In genomic region chr12:43551971-43552559, GRCh38 we compare ENCODE assay signal across 11 cellular contexts. TPM values are rescaled to one million over a fixed set of nuclear protein-coding genes. Genes with fewer than 3 reads are reported as not detected.
DNase-seq lines count a peak whose midpoint lies in the region; FAIRE-seq and TF ChIP-seq lines count a peak whose summit lies in the region.
"Had no signal": no experiment of that assay in that cellular context is flagged by ENCODE, and none has a peak within 500 bp of the region (broad histone marks: within the 10 kb centered on the region; RNA-seq: fewer than 3 reads in every experiment).

ADAMTS20 (minus strand) TSS chr12:43552203; CDS start chr12:43551921, 282 bp downstream.

- H3K4me1 ChIP-seq in ES-I3 (ENCODE audit: insufficient read depth, low read length) (no peaks in the 10 kb centered on the region; the same call in 1 of the 2 replicates), parathyroid adenoma (no peaks in the 10 kb centered on the region)
- H3K4me1 ChIP-seq in CD4-positive, alpha-beta memory T cell (ENCODE audit: insufficient read depth, low read length), result no peaks in the 10 kb centered on the region

- peaks cover 0 to 1% of the 10 kb centered on the region in 2 donors for H3K36me3 Mint-ChIP-seq in CD4-positive, alpha-beta memory T cell

- no peak for FAIRE-seq in GM12891 (lab: Jason Lieb, UNC)
- FAIRE-seq: G401.6 had no signal

- H3K4me3 ChIP-seq in parathyroid adenoma (ENCODE audit: low read depth, low read length), result peak within 1 kb of the TSS; percentile 37
- H3K4me3 ChIP-seq in CD4-positive, alpha-beta memory T cell (ENCODE audit: low read length in 2 of 2), result no peak within 1 kb of the TSS

- CTCF ChIA-PET in CD4-positive, alpha-beta memory T cell (lab: Charles Lee; ENCODE audit: partially characterized antibody), result no interaction called here

- no peak within 1 kb of the TSS for H3K27ac Mint-ChIP-seq in CD4-positive, alpha-beta memory T cell

- peak within 1 kb of the TSS; percentile 79 for H3K9ac ChIP-seq in ES-I3 (ENCODE audit: low read depth, low read length)
- H3K9ac ChIP-seq in parathyroid adenoma, result no peak within 1 kb of the TSS

- no peaks in the 10 kb centered on the region for H3K27me3 ChIP-seq in parathyroid adenoma (ENCODE audit: control insufficient read depth, insufficient read depth, low read length)
- H3K27me3 ChIP-seq in CD4-positive, alpha-beta memory T cell (ENCODE audit: insufficient read depth, low read length), result no peaks in the 10 kb centered on the region

- intact Hi-C loops in CD4-positive, alpha-beta memory T cell (cut with micrococcal nuclease), result no loop called here

- H3K4me3 Mint-ChIP-seq in CD4-positive, alpha-beta memory T cell, result peak within 1 kb of the TSS in 1 of 8 donors; percentile 26

- no peaks in the 10 kb centered on the region; the same call in 1 of the 2 replicates for H3K9me3 ChIP-seq in ES-I3 (ENCODE audit: control insufficient read depth, insufficient read depth, low read length)
- H3K9me3 ChIP-seq in parathyroid adenoma (ENCODE audit: control insufficient read depth, low read length), result no peaks in the 10 kb centered on the region
- no peaks in the 10 kb centered on the region for H3K9me3 ChIP-seq in CD4-positive, alpha-beta memory T cell (ENCODE audit: control insufficient read depth in 1 of 2, low read length in 2 of 2)

- H2AFZ ChIP-seq in parathyroid adenoma, result peak within 1 kb of the TSS; percentile 44

- H3K9me3 Mint-ChIP-seq in CD4-positive, alpha-beta memory T cell, result peaks cover 0 to 46% (median 25%) of the 10 kb centered on the region in 8 donors

- no peaks in the 10 kb centered on the region for H3K79me2 ChIP-seq in parathyroid adenoma

- H3K27me3 Mint-ChIP-seq in CD4-positive, alpha-beta memory T cell, result peaks cover 7 to 18% of the 10 kb centered on the region in 2 donors

- POLR2A ChIA-PET in CD4-positive, alpha-beta memory T cell (lab: Charles Lee; ENCODE audit: partially characterized antibody), result no interaction called here

- peaks cover 0 to 2% (median 0%) of the 10 kb centered on the region in 4 donors for H3K4me1 Mint-ChIP-seq in CD4-positive, alpha-beta memory T cell

- H3K36me3 ChIP-seq in ES-I3 (ENCODE audit: insufficient read depth, low read length), result no peaks in the 10 kb centered on the region
- no peaks in the 10 kb centered on the region for H3K36me3 ChIP-seq in parathyroid adenoma (ENCODE audit: control insufficient read depth, insufficient read depth, low read length)
- H3K36me3 ChIP-seq in CD4-positive, alpha-beta memory T cell (ENCODE audit: insufficient read depth, low read length), result no peaks in the 10 kb centered on the region

- no peak for TF ChIP-seq CTCF in parathyroid adenoma (IDR thresholded peaks at IDR 0.05)

- DNase-seq in RPMI8226, result peak; percentile 6
- peak; percentile 24 for DNase-seq in germinal center (ENCODE audit: low spot score)
- DNase-seq in GM12891 (ENCODE audit: insufficient read length, low spot score), result no peak
- no peak for DNase-seq in occipital lobe (lab: John Stamatoyannopoulos, UW)
- DNase-seq in T1000 (lab: John Stamatoyannopoulos, UW), result no peak
- DNase-seq in CD4-positive, alpha-beta memory T cell, result no peak
- DNase-seq: effector CD8-positive, alpha-beta T cell; SHP77 had no signal

- H3K27ac ChIP-seq in parathyroid adenoma, result no peak within 1 kb of the TSS
- no peak within 1 kb of the TSS for H3K27ac ChIP-seq in CD4-positive, alpha-beta memory T cell (ENCODE audit: low read depth, low read length)

- peak within 1 kb of the TSS; percentile 58 for H3K4me2 ChIP-seq in parathyroid adenoma (ENCODE audit: low read length)

- no peak for TF ChIP-seq POLR2A in GM12891 (IDR thresholded peaks at IDR 0.05; ENCODE audit: low read depth, low read length)

TF ChIP-seq in GM12891, 5 proteins besides CTCF, POLR2A, EP300 and RAD21:
- TF ChIP-seq PAX5 (IDR thresholded peaks at IDR 0.05; ENCODE audit: insufficient read depth, low read length, severe bottlenecking) (no peak), POLR2AphosphoS5 (IDR thresholded peaks at IDR 0.05; ENCODE audit: low read depth, low read length) (no peak), TAF1 (IDR thresholded peaks at IDR 0.05; ENCODE audit: low read depth, low read length) (no peak), POU2F2 (IDR thresholded peaks at IDR 0.05; ENCODE audit: low read depth, low read length) (no peak), SPI1 (IDR thresholded peaks at IDR 0.05; ENCODE audit: low read depth, low read length) (no peak)

RNA-seq across cellular contexts. Expression of gene ADAMTS20, which starts in this region (rescaled TPM):
- polyA plus RNA-seq in GM12891 (2012; ENCODE audit: low read depth, missing spikeins), result not detected
- 0.47 TPM for total RNA-seq in occipital lobe
- not detected for total RNA-seq in CD4-positive, alpha-beta memory T cell
- polyA plus RNA-seq in CD4-positive, alpha-beta memory T cell, result not detected

Comparison
In these comparisons a context has a peak if more than half of its experiments do, and no peak if none do; other contexts are left out.
1. DNase-seq: peak in RPMI8226 (single experiment) and germinal center (single experiment); none in GM12891 (single experiment), occipital lobe (single experiment), T1000 (single experiment) and CD4-positive, alpha-beta memory T cell (0 of 5).